In genomic region chrX:40883021-40883619, GRCh38 we compare ENCODE assay signal across 17 cellular contexts.
DNase-seq lines count a peak whose midpoint lies in the region; ATAC-seq, FAIRE-seq and TF ChIP-seq lines count a peak whose summit lies in the region.
"Had no signal": no experiment of that assay in that cellular context is flagged by ENCODE, and none has a peak within 500 bp of the region (broad histone marks: within the 10 kb centered on the region; RNA-seq: fewer than 3 reads in every experiment).

No MANE protein-coding gene starts in this region.

- peaks cover 42% of the 10 kb centered on the region for H3K9me3 Mint-ChIP-seq in mesothelial cell of epicardium
- H3K9me3 Mint-ChIP-seq: CD8-positive, alpha-beta T cell; HFFc6 had no signal

- no peak for FAIRE-seq in D721Med (lab: Jason Lieb, UNC)
- FAIRE-seq: A204.1, GM19239 had no signal

- H3K27ac ChIP-seq in BLaER1, result no peak overlapping the region
- peak overlapping the region; percentile 55 for H3K27ac ChIP-seq in SJCRH30
- H3K27ac ChIP-seq in testis, result no peak overlapping the region

- DNase-seq in SJCRH30, result peak; percentile 37 to 57
- peak; percentile 3 for DNase-seq in left kidney (ENCODE audit: low read depth, low spot score)
- peak; percentile 14 for DNase-seq in testis
- no peak for DNase-seq in D721Med (ENCODE audit: insufficient read length, low spot score)
- DNase-seq in mesothelial cell of epicardium (ENCODE audit: low spot score in 2 of 2, unreplicated experiment in 2 of 2), result no peak
- DNase-seq: BE2C; CD8-positive, alpha-beta T cell; COR-L47; DND-41; GDM1; HCEC 1CT; HFFc6 had no signal

- H3K4me3 ChIP-seq in BLaER1 (no peak overlapping the region), SJCRH30 (no peak overlapping the region), testis (no peak overlapping the region)

- peaks cover 7% of the 10 kb centered on the region for H3K4me1 Mint-ChIP-seq in mesothelial cell of epicardium
- H3K4me1 Mint-ChIP-seq: CD14-positive monocyte had no signal

- TF ChIP-seq POLR2A in testis (IDR thresholded peaks at IDR 0.05), result no peak

- H3K27me3 ChIP-seq in BLaER1 (peaks cover 69% of the 10 kb centered on the region), SJCRH30 (no peaks in the 10 kb centered on the region), testis (no peaks in the 10 kb centered on the region)
- H3K27me3 ChIP-seq: BE2C had no signal

- intact Hi-C loops in testis (cut with DNase I; ENCODE audit: low total_unique reads), result no loop called here

- peaks cover 10% of the 10 kb centered on the region; the same call in 1 of the 2 replicates for H3K4me1 ChIP-seq in BLaER1
- peaks cover 6% of the 10 kb centered on the region for H3K4me1 ChIP-seq in SJCRH30
- H3K4me1 ChIP-seq in testis, result no peaks in the 10 kb centered on the region
- H3K4me1 ChIP-seq: BE2C had no signal

- WGBS in testis, 2 donors, result 49 to 60% methylated on average over 7 of the region's 7 CpGs

- TF ChIP-seq CTCF in testis (IDR thresholded peaks at IDR 0.05), result no peak
- no peak for TF ChIP-seq CTCF in D721Med (IDR thresholded peaks at IDR 0.05; ENCODE audit: insufficient read depth, missing control alignments)
- TF ChIP-seq CTCF in mesothelial cell of epicardium (IDR thresholded peaks at IDR 0.05; ENCODE audit: unreplicated experiment), result no peak

- no peaks in the 10 kb centered on the region for H4K20me1 ChIP-seq in BLaER1

- peaks cover 2% of the 10 kb centered on the region for H3K36me3 Mint-ChIP-seq in mesothelial cell of epicardium
- H3K36me3 Mint-ChIP-seq: CD14-positive monocyte; CD8-positive, alpha-beta T cell had no signal

- H3K27me3 Mint-ChIP-seq in mesothelial cell of epicardium (ENCODE audit: low read depth), result no peaks in the 10 kb centered on the region

- no peak overlapping the region for H3K27ac Mint-ChIP-seq in mesothelial cell of epicardium
- H3K27ac Mint-ChIP-seq: CD8-positive, alpha-beta T cell; HFFc6 had no signal

- no peak overlapping the region for H3K4me3 Mint-ChIP-seq in mesothelial cell of epicardium
- H3K4me3 Mint-ChIP-seq: CD14-positive monocyte; CD8-positive, alpha-beta T cell; HFFc6 had no signal

- H3K9me3 ChIP-seq in BLaER1 (no peaks in the 10 kb centered on the region), SJCRH30 (replicated peaks) (no peaks in the 10 kb centered on the region), testis (no peaks in the 10 kb centered on the region)
- H3K9me3 ChIP-seq: BE2C had no signal

- no peak overlapping the region for H3K9ac ChIP-seq in BLaER1

- no peak for ATAC-seq in GM21717 (IDR thresholded peaks at IDR 0.05; ENCODE audit: unreplicated experiment)
- ATAC-seq: CD8-positive, alpha-beta T cell had no signal

- H3K36me3 ChIP-seq in BLaER1 (no peaks in the 10 kb centered on the region), SJCRH30 (no peaks in the 10 kb centered on the region), testis (ENCODE audit: low read depth, missing control alignments) (no peaks in the 10 kb centered on the region)
- H3K36me3 ChIP-seq: BE2C had no signal

- H3K4me2 ChIP-seq in BLaER1, result peak overlapping the region; percentile 8; the same call in 1 of the 2 replicates

Comparison
In these comparisons a context has a peak if more than half of its experiments do, and no peak if none do; other contexts are left out.
1. DNase-seq: peak in SJCRH30 (2 of 2), left kidney (single experiment) and testis (single experiment); none in D721Med (single experiment) and mesothelial cell of epicardium (0 of 2).